11 cellular contexts compared by ENCODE assay signal in genomic region chr4:184447664-184448063, GRCh38. TPM values are rescaled to one million over a fixed set of nuclear protein-coding genes. Genes with fewer than 3 reads are reported as not detected.
DNase-seq lines count a peak whose midpoint lies in the region; TF ChIP-seq lines count a peak whose summit lies in the region.
"Had no signal": no experiment of that assay in that cellular context is flagged by ENCODE, and none has a peak within 500 bp of the region (broad histone marks: within the 10 kb centered on the region; RNA-seq: fewer than 3 reads in every experiment).

No MANE protein-coding gene starts in this region.

- peaks cover 97% of the 10 kb centered on the region for H3K79me2 ChIP-seq in MM.1S (ENCODE audit: low read length)

- intact Hi-C loops in esophagus squamous epithelium (cut with DNase I) (no loop called here), tibial artery (cut with DNase I; ENCODE audit: low total_unique reads) (no loop called here)

- peaks cover 14% of the 10 kb centered on the region; the same call in 1 of the 2 replicates for H3K36me3 ChIP-seq in MM.1S (replicated peaks; ENCODE audit: insufficient read depth, low read length)
- H3K36me3 ChIP-seq in esophagus squamous epithelium = peaks cover 0 to 8% (median 0%) of the 10 kb centered on the region in 3 donors
- no peaks in the 10 kb centered on the region for H3K36me3 ChIP-seq in tibial artery
- H3K36me3 ChIP-seq: right atrium auricular region had no signal

- H3K27me3 ChIP-seq in MM.1S (replicated peaks; ENCODE audit: insufficient read depth, low read length) (no peaks in the 10 kb centered on the region), esophagus squamous epithelium (no peaks in the 10 kb centered on the region), tibial artery (no peaks in the 10 kb centered on the region)
- H3K27me3 ChIP-seq: right atrium auricular region had no signal

- no peak for TF ChIP-seq CTCF in MM.1S (IDR thresholded peaks at IDR 0.05; ENCODE audit: low read length)
- TF ChIP-seq CTCF in esophagus squamous epithelium (IDR thresholded peaks at IDR 0.05) = no peak
- TF ChIP-seq CTCF in tibial artery (IDR thresholded peaks at IDR 0.05) = no peak

- H4K20me1 ChIP-seq in MM.1S (ENCODE audit: insufficient read depth, low read length) = no peaks in the 10 kb centered on the region

- H3K9me3 ChIP-seq in MM.1S (replicated peaks; ENCODE audit: insufficient read depth, low read length) (no peaks in the 10 kb centered on the region), esophagus squamous epithelium (no peaks in the 10 kb centered on the region), tibial artery (no peaks in the 10 kb centered on the region)
- H3K9me3 ChIP-seq: right atrium auricular region had no signal

- no peaks in the 10 kb centered on the region for H3K9me2 ChIP-seq in MM.1S (replicated peaks; ENCODE audit: insufficient read depth, low read length)

- H3K27ac ChIP-seq in MM.1S (ENCODE audit: low read length) (peak overlapping the region; percentile 86; the same call in 1 of the 2 replicates), esophagus squamous epithelium (peak overlapping the region in 3 of 4 donors; percentile 33 to 84 (median 72)), tibial artery (no peak overlapping the region)

- peaks cover 77% of the 10 kb centered on the region for H3K4me1 ChIP-seq in MM.1S (ENCODE audit: low read length)
- H3K4me1 ChIP-seq in esophagus squamous epithelium = peaks cover 24 to 94% (median 36%) of the 10 kb centered on the region in 3 donors
- peaks cover 0 to 82% (median 43%) of the 10 kb centered on the region in 4 donors for H3K4me1 ChIP-seq in tibial artery

- DNase-seq in MM.1S = no peak
- no peak for DNase-seq in esophagus squamous epithelium (lab: John Stamatoyannopoulos, UW)
- peak; percentile 65 for DNase-seq in retina
- no peak for DNase-seq in kidney glomerular epithelial cell (lab: John Stamatoyannopoulos, UW)
- DNase-seq in NCI-H1417 treated with DMSO at 0.1 percent for 48 hours (lab: John Stamatoyannopoulos, UW) = no peak
- DNase-seq in tibial artery = no peak
- DNase-seq: activated CD8-positive, alpha-beta memory T cell treated with anti-CD3 and anti-CD28 coated beads, Interleukin-2, amount 50 U/mL, for 48 hours; DMS153; NCI-H1105 treated with DMSO at 0.1 percent for 48 hours had no signal

- TF ChIP-seq POLR2A in esophagus squamous epithelium (IDR thresholded peaks at IDR 0.05) = no peak

- peaks cover 32% of the 10 kb centered on the region for H3F3A ChIP-seq in MM.1S (ENCODE audit: insufficient read depth, low read length)

- no peak overlapping the region for H2AFZ ChIP-seq in MM.1S (ENCODE audit: low read length)

- peak overlapping the region; percentile 41; the same call in 1 of the 2 replicates for H3K9ac ChIP-seq in MM.1S (ENCODE audit: low read length)

- WGBS in esophagus squamous epithelium, 2 donors = 42 to 70% methylated on average over 7 to 10 of the region's 10 CpGs

- peak overlapping the region; percentile 79 for H3K4me2 ChIP-seq in MM.1S (ENCODE audit: low read depth, low read length)

- peak overlapping the region; percentile 46; the same call in 1 of the 2 replicates for H3K4me3 ChIP-seq in GM08714 (ENCODE audit: low read length)
- H3K4me3 ChIP-seq in MM.1S (ENCODE audit: low read length) = no peak overlapping the region
- no peak overlapping the region for H3K4me3 ChIP-seq in esophagus squamous epithelium
- no peak overlapping the region for H3K4me3 ChIP-seq in tibial artery

RNA-seq across cellular contexts. Expression of gene IRF2, which starts 26.7 kb away (rescaled TPM):
- total RNA-seq in esophagus squamous epithelium = 10 to 100 TPM; 16.6 to 30.2 (median 23.4) TPM

Comparison
In these comparisons a context has a peak if more than half of its experiments do, and no peak if none do; other contexts are left out.
1. H3K27ac ChIP-seq: peak in MM.1S (single experiment) and esophagus squamous epithelium (3 of 4); none in tibial artery (0 of 2).